Comparison of ENCODE assay signal across 11 cellular contexts in the genomic region with DNA sequence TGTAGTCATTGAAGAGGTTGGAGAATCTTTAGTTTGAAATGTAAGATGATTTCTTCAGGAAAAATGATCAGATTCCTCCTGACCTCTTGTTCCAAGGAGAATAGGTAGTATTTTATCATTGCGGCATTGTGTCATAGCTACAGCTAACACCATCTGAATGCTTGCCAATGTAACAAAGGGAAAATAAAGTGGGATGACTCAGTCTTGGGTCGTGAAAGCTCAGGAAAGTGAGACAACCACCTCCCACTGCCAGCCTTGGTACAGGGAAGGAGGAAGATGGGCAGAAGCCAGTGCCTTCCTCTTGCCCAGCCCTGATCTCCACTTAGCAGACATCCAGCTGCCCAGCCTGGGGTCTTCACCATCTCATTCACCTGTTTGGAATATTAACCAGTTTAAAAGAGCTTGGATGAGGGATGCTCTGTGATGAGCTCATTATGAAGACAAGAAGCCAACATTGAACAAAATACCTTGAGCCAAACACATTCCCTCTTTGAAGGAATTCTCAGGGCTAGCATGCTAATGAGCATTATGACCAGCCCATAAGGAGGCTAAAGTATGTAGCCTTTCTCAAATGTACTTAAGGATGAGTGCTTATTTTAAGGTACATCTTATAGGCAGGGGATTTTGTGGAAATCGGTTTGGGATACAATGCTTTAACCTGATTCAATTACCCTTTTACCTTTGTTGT. TPM values are rescaled to one million over a fixed set of nuclear protein-coding genes. Genes with fewer than 3 reads are reported as not detected.
DNase-seq lines count a peak whose midpoint lies in the region; FAIRE-seq and TF ChIP-seq lines count a peak whose summit lies in the region.
"Had no signal": no experiment of that assay in that cellular context is flagged by ENCODE, and none has a peak within 500 bp of the region (broad histone marks: within the 10 kb centered on the region; RNA-seq: fewer than 3 reads in every experiment).

No MANE protein-coding gene starts in this region.

- DNase-seq in adipocyte (ENCODE audit: low read depth) = peak; percentile 85
- DNase-seq in fibroblast of the conjunctiva (ENCODE audit: low read depth) = peak; percentile 56
- peak; percentile 93 for DNase-seq in urothelium cell line (ENCODE audit: low spot score)
- no peak for DNase-seq in midbrain (lab: John Stamatoyannopoulos, UW)
- no peak for DNase-seq in cortex of kidney (lab: John Stamatoyannopoulos, UW)
- DNase-seq in right atrium auricular region (ENCODE audit: low spot score) = no peak
- DNase-seq: activated B cell treated with CpG ODN at 0.5 μM for 24 hours, colonic mucosa, NCI-H345, small intestine had no signal

- FAIRE-seq in urothelium cell line (lab: Jason Lieb, UNC) = peak; percentile 91
- FAIRE-seq: small intestine had no signal

- H3K9me3 ChIP-seq in HEK293 (ENCODE audit: control insufficient read depth, insufficient read depth, low read depth, low read length) = no peaks in the 10 kb centered on the region
- no peaks in the 10 kb centered on the region for H3K9me3 ChIP-seq in adipocyte (ENCODE audit: control insufficient read depth, low read length)
- no peaks in the 10 kb centered on the region for H3K9me3 ChIP-seq in right atrium auricular region
- H3K9me3 ChIP-seq: colonic mucosa had no signal

- no peak overlapping the region for H3K9ac ChIP-seq in adipocyte (ENCODE audit: low read length)

- no peaks in the 10 kb centered on the region for H3K4me1 ChIP-seq in HEK293 (ENCODE audit: control insufficient read depth, insufficient read depth, low read length)
- peaks cover 22% of the 10 kb centered on the region for H3K4me1 ChIP-seq in adipocyte (ENCODE audit: control insufficient read depth, insufficient read depth, low read length)
- no peaks in the 10 kb centered on the region for H3K4me1 ChIP-seq in right atrium auricular region
- H3K4me1 ChIP-seq: colonic mucosa had no signal

- H3K27me3 ChIP-seq in adipocyte (replicated peaks; ENCODE audit: control insufficient read depth, insufficient read depth, low read length) (no peaks in the 10 kb centered on the region), right atrium auricular region (no peaks in the 10 kb centered on the region)
- H3K27me3 ChIP-seq: colonic mucosa had no signal

- no peak overlapping the region for H3K27ac ChIP-seq in HEK293 (ENCODE audit: extremely low read depth, low read depth, low read length)
- no peak overlapping the region for H3K27ac ChIP-seq in right atrium auricular region
- H3K27ac ChIP-seq: colonic mucosa had no signal

- H3K4me3 ChIP-seq in HEK293 (ENCODE audit: low read depth, low read length) = no peak overlapping the region
- H3K4me3 ChIP-seq in adipocyte (ENCODE audit: low read length) = no peak overlapping the region
- H3K4me3 ChIP-seq in right atrium auricular region = no peak overlapping the region
- H3K4me3 ChIP-seq: colonic mucosa had no signal

- TF ChIP-seq CTCF in HEK293 (tag by site-specific recombination; IDR thresholded peaks at IDR 0.05) = no peak
- TF ChIP-seq CTCF in right atrium auricular region (IDR thresholded peaks at IDR 0.05) = no peak

- POLR2A ChIA-PET in HEK293 (lab: Yijun Ruan, JAX) = interaction anchor here (1.2 kb wide), 1 partner anchor 96 kb away, joined by 3 read pairs; a partner anchor contains a TSS

- CTCF ChIA-PET in HEK293 (lab: Yijun Ruan, JAX) = interaction anchor here (0.5 to 0.8 kb wide), 2 partner anchors 90 to 93 kb away, joined by 5 to 6 read pairs; no protein-coding TSS in a partner anchor

- H3K36me3 ChIP-seq in HEK293 (ENCODE audit: control insufficient read depth in 2 of 2, insufficient read depth in 1 of 2, low read length in 2 of 2) (no peaks in the 10 kb centered on the region), adipocyte (ENCODE audit: control insufficient read depth, insufficient read depth, low read length, severe bottlenecking) (no peaks in the 10 kb centered on the region), right atrium auricular region (no peaks in the 10 kb centered on the region)
- H3K36me3 ChIP-seq: colonic mucosa had no signal

TF ChIP-seq in HEK293, 187 proteins besides CTCF, POLR2A, EP300 and RAD21:
- no peak for TF ChIP-seq ZNF792 (tag by site-specific recombination; IDR thresholded peaks at IDR 0.05)
- TF ChIP-seq ZNF776 (tag by site-specific recombination; IDR thresholded peaks at IDR 0.05; ENCODE audit: borderline replicate concordance) = no peak
- peak; percentile 40; the same call in 1 of the 2 replicates for TF ChIP-seq PRDM1 (tag by site-specific recombination; IDR thresholded peaks at IDR 0.05)
- TF ChIP-seq ZNF10 (tag by site-specific recombination; IDR thresholded peaks at IDR 0.05) = no peak
TF ChIP-seq in HEK293: peak in this region for 1.

RNA-seq across cellular contexts. Expression of a gene that starts 40.0 kb away (rescaled TPM):
- 1 to 10 TPM in 1 of 2 donors, under 1 TPM in 1; 0.89 to 1.5 TPM for total RNA-seq in right atrium auricular region
- total RNA-seq: activated B cell treated with CpG ODN at 0.5 μM for 24 hours had no signal

Comparison
In these comparisons a context has a peak if more than half of its experiments do, and no peak if none do; other contexts are left out.
1. DNase-seq: peak in adipocyte (single experiment), fibroblast of the conjunctiva (single experiment) and urothelium cell line (single experiment); none in midbrain (single experiment), cortex of kidney (single experiment) and right atrium auricular region (single experiment).